In the genomic region with DNA sequence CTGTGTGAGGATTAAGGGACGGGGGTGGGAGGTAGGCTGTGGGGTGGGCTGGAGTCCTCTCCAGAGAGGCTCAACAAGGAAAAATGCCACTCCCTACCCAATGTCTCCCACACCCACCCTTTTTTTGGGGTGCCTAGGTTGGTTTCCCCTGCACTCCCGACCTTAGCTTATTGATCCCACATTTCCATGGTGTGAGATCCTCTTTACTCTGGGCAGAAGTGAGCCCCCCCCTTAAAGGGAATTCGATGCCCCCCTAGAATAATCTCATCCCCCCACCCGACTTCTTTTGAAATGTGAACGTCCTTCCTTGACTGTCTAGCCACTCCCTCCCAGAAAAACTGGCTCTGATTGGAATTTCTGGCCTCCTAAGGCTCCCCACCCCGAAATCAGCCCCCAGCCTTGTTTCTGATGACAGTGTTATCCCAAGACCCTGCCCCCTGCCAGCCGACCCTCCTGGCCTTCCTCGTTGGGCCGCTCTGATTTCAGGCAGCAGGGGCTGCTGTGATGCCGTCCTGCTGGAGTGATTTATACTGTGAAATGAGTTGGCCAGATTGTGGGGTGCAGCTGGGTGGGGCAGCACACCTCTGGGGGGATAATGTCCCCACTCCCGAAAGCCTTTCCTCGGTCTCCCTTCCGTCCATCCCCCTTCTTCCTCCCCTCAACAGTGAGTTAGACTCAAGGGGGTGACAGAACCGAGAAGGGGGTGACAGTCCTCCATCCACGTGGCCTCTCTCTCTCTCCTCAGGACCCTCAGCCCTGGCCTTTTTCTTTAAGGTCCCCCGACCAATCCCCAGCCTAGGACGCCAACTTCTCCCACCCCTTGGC, we compare ENCODE assay signal across 1 cellular context.
A peak's percentile ranks its signal among the peaks of the same experiment; 100 is the strongest.
TF ChIP-seq lines count a peak whose summit lies in the region.

No MANE protein-coding gene starts in this region.

TF ChIP-seq in A549, 52 proteins besides CTCF, POLR2A, EP300 and RAD21:
- TF ChIP-seq, protein P1, sequence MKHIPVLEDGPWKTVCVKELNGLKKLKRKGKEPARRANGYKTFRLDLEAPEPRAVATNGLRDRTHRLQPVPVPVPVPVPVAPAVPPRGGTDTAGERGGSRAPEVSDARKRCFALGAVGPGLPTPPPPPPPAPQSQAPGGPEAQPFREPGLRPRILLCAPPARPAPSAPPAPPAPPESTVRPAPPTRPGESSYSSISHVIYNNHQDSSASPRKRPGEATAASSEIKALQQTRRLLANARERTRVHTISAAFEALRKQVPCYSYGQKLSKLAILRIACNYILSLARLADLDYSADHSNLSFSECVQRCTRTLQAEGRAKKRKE (CRISPR knock-in tag; IDR thresholded peaks at IDR 0.05; ENCODE audit: low read depth) = no peak
- TF ChIP-seq FOXS1 (CRISPR knock-in tag; IDR thresholded peaks at IDR 0.05) (no peak), POLR2AphosphoS2 (conservative IDR thresholded peaks at IDR 0.05; ENCODE audit: low read length) (peak; percentile 77), RCOR1 (IDR thresholded peaks at IDR 0.05; ENCODE audit: low read depth, low read length) (peak; percentile 4; the same call in 1 of the 2 replicates), TFCP2L1 (CRISPR knock-in tag; IDR thresholded peaks at IDR 0.05) (peak; percentile 93), FOSB (CRISPR knock-in tag; IDR thresholded peaks at IDR 0.05) (peak; percentile 75), TP53 (CRISPR knock-in tag; IDR thresholded peaks at IDR 0.05) (peak; percentile 92; the same call in 1 of the 2 replicates), HOXA7 (CRISPR knock-in tag; IDR thresholded peaks at IDR 0.05) (peak; percentile 95), HOXB13 (CRISPR knock-in tag; IDR thresholded peaks at IDR 0.05; ENCODE audit: low read depth) (no peak)
